In genomic region chr4:32140636-32141035, GRCh38 we compare ENCODE assay signal across 9 cellular contexts.
DNase-seq lines count a peak whose midpoint lies in the region; ATAC-seq, FAIRE-seq and TF ChIP-seq lines count a peak whose summit lies in the region.
"Had no signal": no experiment of that assay in that cellular context is flagged by ENCODE, and none has a peak within 500 bp of the region (broad histone marks: within the 10 kb centered on the region; RNA-seq: fewer than 3 reads in every experiment).

No MANE protein-coding gene starts in this region.

- FAIRE-seq in keratinocyte (lab: Jason Lieb, UNC), result peak; percentile 96

- H3K27me3 ChIP-seq in MM.1S (replicated peaks; ENCODE audit: insufficient read depth, low read length) (no peaks in the 10 kb centered on the region), keratinocyte (ENCODE audit: control insufficient read depth, extremely low read depth, insufficient read depth, low read length) (no peaks in the 10 kb centered on the region)
- no peaks in the 10 kb centered on the region for H3K27me3 ChIP-seq in CD4-positive, alpha-beta T cell (ENCODE audit: control insufficient read depth, insufficient read depth, low read length)

- H3K4me2 ChIP-seq in MM.1S (ENCODE audit: low read depth, low read length), result peak overlapping the region; percentile 48
- peak overlapping the region; percentile 64 for H3K4me2 ChIP-seq in keratinocyte (ENCODE audit: control insufficient read depth, extremely low read depth, insufficient read depth, low read depth, low read length)

- intact Hi-C loops in CD4-positive, alpha-beta T cell (cut with DNase I, micrococcal nuclease), result no loop called here

- no peaks in the 10 kb centered on the region for H3F3A ChIP-seq in MM.1S (ENCODE audit: insufficient read depth, low read length)

- no peaks in the 10 kb centered on the region for H3K27me3 Mint-ChIP-seq in WTC11 (ENCODE audit: low read depth)
- H3K27me3 Mint-ChIP-seq in CD4-positive, alpha-beta T cell, result no peaks in the 10 kb centered on the region

- H3K36me3 ChIP-seq in MM.1S (replicated peaks; ENCODE audit: insufficient read depth, low read length), result no peaks in the 10 kb centered on the region
- no peaks in the 10 kb centered on the region for H3K36me3 ChIP-seq in keratinocyte (ENCODE audit: control insufficient read depth in 2 of 2, extremely low read depth in 1 of 2, insufficient read depth in 2 of 2, low read length in 2 of 2)

- no peaks in the 10 kb centered on the region for H3K9me2 ChIP-seq in MM.1S (replicated peaks; ENCODE audit: insufficient read depth, low read length)

- no peaks in the 10 kb centered on the region for H3K79me2 ChIP-seq in MM.1S (ENCODE audit: low read length)
- H3K79me2 ChIP-seq in keratinocyte (ENCODE audit: control insufficient read depth, insufficient read depth, low read length), result no peaks in the 10 kb centered on the region

- H3K27ac Mint-ChIP-seq in WTC11, result no peak overlapping the region
- H3K27ac Mint-ChIP-seq in CD4-positive, alpha-beta T cell, result no peak overlapping the region

- POLR2A ChIA-PET in WTC11 (lab: Charles Lee), result no interaction called here
- POLR2A ChIA-PET in CD4-positive, alpha-beta T cell (lab: Charles Lee), result no interaction called here

- no peak overlapping the region for H3K4me3 Mint-ChIP-seq in WTC11
- H3K4me3 Mint-ChIP-seq in CD4-positive, alpha-beta T cell, result no peak overlapping the region

- H3K9me3 ChIP-seq in MM.1S (replicated peaks; ENCODE audit: insufficient read depth, low read length) (no peaks in the 10 kb centered on the region), keratinocyte (ENCODE audit: control insufficient read depth, low read depth, low read length) (no peaks in the 10 kb centered on the region)
- H3K9me3 ChIP-seq in CD4-positive, alpha-beta T cell (ENCODE audit: control insufficient read depth, low read length), result no peaks in the 10 kb centered on the region

- H3K9me3 Mint-ChIP-seq in WTC11, result peaks cover 11% of the 10 kb centered on the region; the same call in 1 of the 2 replicates
- peaks cover 12% of the 10 kb centered on the region for H3K9me3 Mint-ChIP-seq in CD4-positive, alpha-beta T cell

- H3K4me1 Mint-ChIP-seq in WTC11, result peaks cover 12% of the 10 kb centered on the region
- no peaks in the 10 kb centered on the region for H3K4me1 Mint-ChIP-seq in CD4-positive, alpha-beta T cell (ENCODE audit: low read depth)

- H3K27ac ChIP-seq in MM.1S (ENCODE audit: low read length) (peak overlapping the region; percentile 10; the same call in 1 of the 2 replicates), keratinocyte (ENCODE audit: control insufficient read depth, insufficient read depth, low read length) (peak overlapping the region; percentile 79)
- H3K27ac ChIP-seq in CD4-positive, alpha-beta T cell (ENCODE audit: low read depth, low read length), result no peak overlapping the region

- H2AFZ ChIP-seq in MM.1S (ENCODE audit: low read length), result peak overlapping the region; percentile 57; the same call in 1 of the 2 replicates
- H2AFZ ChIP-seq in keratinocyte (ENCODE audit: control insufficient read depth, low read length), result no peak overlapping the region

- peak overlapping the region; percentile 33; the same call in 1 of the 2 replicates for H3K4me3 ChIP-seq in MM.1S (ENCODE audit: low read length)
- peak overlapping the region in 1 of 3 experiments; percentile 19 for H3K4me3 ChIP-seq in keratinocyte (ENCODE audit: control insufficient read depth in 2 of 3, extremely low read depth in 1 of 3, insufficient read depth in 2 of 3, low read depth in 1 of 3, low read length in 3 of 3)

- no peak for TF ChIP-seq CTCF in MM.1S (IDR thresholded peaks at IDR 0.05; ENCODE audit: low read length)
- no peak for TF ChIP-seq CTCF in WTC11 (IDR thresholded peaks at IDR 0.05)
- no peak for TF ChIP-seq CTCF in keratinocyte (optimal IDR thresholded peaks at IDR 0.05 in 1 of 3, IDR thresholded peaks at IDR 0.05 in 1 of 3, conservative IDR thresholded peaks at IDR 0.05 in 1 of 3; ENCODE audit: extremely low read depth in 1 of 3, insufficient read depth in 2 of 3, low read length in 3 of 3)
- no peak for TF ChIP-seq CTCF in CD4-positive, alpha-beta T cell (IDR thresholded peaks at IDR 0.05)

- no peaks in the 10 kb centered on the region for H3K9me1 ChIP-seq in keratinocyte (ENCODE audit: control insufficient read depth, extremely low read depth, insufficient read depth, low read length)

- H4K20me1 ChIP-seq in MM.1S (ENCODE audit: insufficient read depth, low read length), result no peaks in the 10 kb centered on the region
- H4K20me1 ChIP-seq in keratinocyte (ENCODE audit: control insufficient read depth, extremely low read depth, insufficient read depth, low read length), result no peaks in the 10 kb centered on the region

- H3K4me1 ChIP-seq in MM.1S (ENCODE audit: low read length) (no peaks in the 10 kb centered on the region), keratinocyte (ENCODE audit: control insufficient read depth, extremely low read depth, insufficient read depth, low read length) (peaks cover 30% of the 10 kb centered on the region)

- dilution Hi-C loops in keratinocyte (cut with MboI; ENCODE audit: extremely low pct_ligation_motif_present, low sequenced_read_pairs), result no loop called here

- no peaks in the 10 kb centered on the region for H3K36me3 Mint-ChIP-seq in WTC11
- H3K36me3 Mint-ChIP-seq in CD4-positive, alpha-beta T cell (ENCODE audit: low read depth), result no peaks in the 10 kb centered on the region

- in situ Hi-C loops in Caki2 (cut with HindIII; ENCODE audit: low pct_unique_long_range_greater_than_20kb, low sequenced_read_pairs), result no loop called here

- peak; percentile 57 for DNase-seq in Caki2 (ENCODE audit: low read depth)
- DNase-seq in MM.1S, result peak; percentile 64
- DNase-seq in WTC11 (ENCODE audit: low spot score), result no peak
- DNase-seq in keratinocyte (ENCODE audit: low read depth, low spot score), result peak; percentile 86
- no peak for DNase-seq in nucleus accumbens (lab: John Stamatoyannopoulos, UW)
- no peak for DNase-seq in SK-N-DZ (ENCODE audit: low spot score)
- no peak for DNase-seq in CD4-positive, alpha-beta T cell
- DNase-seq: NCI-H2107 had no signal

- peak; percentile 64; the same call in 1 of the 2 replicates for ATAC-seq in WTC11
- ATAC-seq in GM21360 (IDR thresholded peaks at IDR 0.05; ENCODE audit: unreplicated experiment), result no peak
- no peak for ATAC-seq in CD4-positive, alpha-beta T cell (ENCODE audit: poor library complexity)

- CTCF ChIA-PET in WTC11 (lab: Charles Lee), result no interaction called here
- CTCF ChIA-PET in CD4-positive, alpha-beta T cell (lab: Charles Lee), result no interaction called here

- H3K9ac ChIP-seq in MM.1S (ENCODE audit: low read length), result no peak overlapping the region
- H3K9ac ChIP-seq in keratinocyte (ENCODE audit: control insufficient read depth, extremely low read depth, insufficient read depth, low read length), result no peak overlapping the region

TF ChIP-seq in WTC11, 78 proteins besides CTCF, POLR2A, EP300 and RAD21 (continues in another document):
- no peak for TF ChIP-seq MXD4 (CRISPR knock-in tag; IDR thresholded peaks at IDR 0.05; ENCODE audit: borderline replicate concordance)
- no peak for TF ChIP-seq USF2 (CRISPR knock-in tag; IDR thresholded peaks at IDR 0.05)
- TF ChIP-seq IRF2 (CRISPR knock-in tag; IDR thresholded peaks at IDR 0.05; ENCODE audit: borderline replicate concordance, low read depth), result no peak
- TF ChIP-seq AFF4 (CRISPR knock-in tag; IDR thresholded peaks at IDR 0.05; ENCODE audit: borderline replicate concordance), result no peak

Comparison
In these comparisons a context has a peak if more than half of its experiments do, and no peak if none do; other contexts are left out.
1. DNase-seq: peak in Caki2 (single experiment), MM.1S (single experiment) and keratinocyte (single experiment); none in WTC11 (single experiment), nucleus accumbens (0 of 56), SK-N-DZ (single experiment) and CD4-positive, alpha-beta T cell (0 of 10).